ENCODE assay signal across 8 cellular contexts in the genomic region with DNA sequence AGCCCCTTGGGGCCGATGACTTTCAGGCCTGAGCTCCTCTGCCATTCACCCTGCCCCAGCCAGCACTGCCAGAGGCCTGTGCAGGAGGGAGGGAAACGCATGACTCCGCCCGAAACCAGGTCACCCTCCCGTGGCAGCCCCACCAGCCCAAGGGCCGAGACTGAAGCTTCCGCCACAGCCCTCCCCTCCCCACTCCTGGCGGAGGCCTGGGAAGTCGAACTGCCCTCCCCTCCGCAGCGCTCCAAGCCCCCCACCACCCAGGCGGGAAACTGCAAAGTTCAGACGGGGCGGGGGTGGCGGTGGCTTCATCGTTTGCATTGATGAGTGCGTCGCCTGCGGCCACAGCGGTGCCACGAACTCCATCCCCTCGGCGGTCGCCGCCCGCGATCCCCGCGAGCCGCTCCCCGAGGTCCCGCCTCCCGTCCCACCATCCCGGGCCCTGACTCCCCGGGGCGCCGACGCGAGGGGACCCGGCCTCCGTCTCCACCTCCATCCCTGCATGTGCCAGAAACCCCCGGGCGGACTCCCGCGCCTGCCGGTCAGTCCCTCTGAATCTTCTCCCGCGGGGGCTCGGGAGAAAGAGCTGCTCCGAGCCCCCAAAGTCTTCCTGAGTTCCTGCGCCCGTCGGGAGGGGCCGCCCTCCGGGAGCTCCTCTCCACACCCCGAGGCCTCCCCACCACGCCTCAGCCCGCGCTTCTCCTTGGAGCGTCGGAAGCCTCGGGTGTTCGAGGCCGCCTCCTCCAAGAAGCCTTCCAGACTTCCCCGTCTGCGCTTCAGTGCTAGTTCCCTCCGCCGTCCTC. TPM values are rescaled to one million over a fixed set of nuclear protein-coding genes. Genes with fewer than 3 reads are reported as not detected.
DNase-seq lines count a peak whose midpoint lies in the region; ATAC-seq and TF ChIP-seq lines count a peak whose summit lies in the region.

No MANE protein-coding gene starts in this region.

- no peak overlapping the region for H3K27ac ChIP-seq in PC-9

- no peaks in the 10 kb centered on the region for H3K9me2 ChIP-seq in PC-9 (ENCODE audit: insufficient read depth)

- H3K4me3 ChIP-seq in HAP-1 (peak overlapping the region; percentile 65), PC-9 (peak overlapping the region; percentile 82)

- POLR2A ChIA-PET in PC-9 (lab: Charles Lee; ENCODE audit: unreplicated experiment): interaction anchor here (0.5 to 0.8 kb wide), 6 partner anchors 36 to 1033 kb away, joined by 4 to 9 read pairs (median 4); no protein-coding TSS in a partner anchor

- H3F3A ChIP-seq in PC-9 (ENCODE audit: insufficient read depth, low read depth): peaks cover 15% of the 10 kb centered on the region

- H3K4me1 ChIP-seq in HAP-1 (peaks cover 5% of the 10 kb centered on the region), PC-9 (replicated peaks; ENCODE audit: insufficient read depth) (peaks cover 19% of the 10 kb centered on the region)

- H3K4me3 Mint-ChIP-seq in effector memory CD8-positive, alpha-beta T cell: peak overlapping the region; percentile 81 to 83
- H3K4me3 Mint-ChIP-seq in natural killer cell treated with Interleukin-12 subunit alpha and Interleukin-12 subunit beta and Interleukin-15 and Interleukin-18, amount 100 ng/mL, for 72 hours: peak overlapping the region; percentile 60

- peak overlapping the region; percentile 92 for H2AFZ ChIP-seq in PC-9

- in situ Hi-C loops in HAP-1 (cut with MboI; ENCODE audit: low sequenced_read_pairs): no loop called here

- intact Hi-C loops in PC-9 (cut with micrococcal nuclease; ENCODE audit: unreplicated experiment): loop anchor here (2.0 kb wide), 1 partner anchor 50 kb away; no protein-coding TSS in a partner anchor

- H3K36me3 Mint-ChIP-seq in effector memory CD8-positive, alpha-beta T cell (ENCODE audit: insufficient read depth): peaks cover 3% of the 10 kb centered on the region
- no peaks in the 10 kb centered on the region for H3K36me3 Mint-ChIP-seq in natural killer cell treated with Interleukin-12 subunit alpha and Interleukin-12 subunit beta and Interleukin-15 and Interleukin-18, amount 100 ng/mL, for 72 hours

- BruUV-seq in PC-9 (replicated peaks; lab: Mats Ljungman, UMichigan): no TSS peak

- peak; percentile 28 for ATAC-seq in effector memory CD8-positive, alpha-beta T cell (replicated peaks)
- peak in 1 of 2 donors; percentile 7 for ATAC-seq in natural killer cell treated with Interleukin-12 subunit alpha and Interleukin-12 subunit beta and Interleukin-15 and Interleukin-18, amount 100 ng/mL, for 72 hours

- no peaks in the 10 kb centered on the region for H3K79me2 ChIP-seq in PC-9 (ENCODE audit: low read depth)

- H3K27ac Mint-ChIP-seq in effector memory CD8-positive, alpha-beta T cell: peak overlapping the region; percentile 62 to 65
- no peak overlapping the region for H3K27ac Mint-ChIP-seq in natural killer cell treated with Interleukin-12 subunit alpha and Interleukin-12 subunit beta and Interleukin-15 and Interleukin-18, amount 100 ng/mL, for 72 hours

- no peaks in the 10 kb centered on the region for H3K9me3 Mint-ChIP-seq in effector memory CD8-positive, alpha-beta T cell
- H3K9me3 Mint-ChIP-seq in natural killer cell treated with Interleukin-12 subunit alpha and Interleukin-12 subunit beta and Interleukin-15 and Interleukin-18, amount 100 ng/mL, for 72 hours: no peaks in the 10 kb centered on the region

- H3K27me3 Mint-ChIP-seq in effector memory CD8-positive, alpha-beta T cell: peaks cover 0 to 9% of the 10 kb centered on the region in 2 donors
- H3K27me3 Mint-ChIP-seq in natural killer cell treated with Interleukin-12 subunit alpha and Interleukin-12 subunit beta and Interleukin-15 and Interleukin-18, amount 100 ng/mL, for 72 hours: peaks cover 0 to 3% of the 10 kb centered on the region in 2 donors

- no peaks in the 10 kb centered on the region for H4K20me1 ChIP-seq in PC-9 (ENCODE audit: insufficient read depth)

- DNase-seq in NCI-H146 (lab: John Stamatoyannopoulos, UW): peak; percentile 60
- DNase-seq in NCI-H146 treated with DMSO at 0.1 percent for 48 hours (lab: John Stamatoyannopoulos, UW; ENCODE audit: unreplicated experiment): no peak
- peak in 1 of 2 experiments; percentile 61 for DNase-seq in HAP-1 (ENCODE audit: low spot score in 2 of 2)
- peak in 1 of 2 experiments; percentile 57 for DNase-seq in PC-9
- peak in 1 of 3 experiments; percentile 17 for DNase-seq in effector memory CD8-positive, alpha-beta T cell
- DNase-seq in natural killer cell treated with Interleukin-12 subunit alpha and Interleukin-12 subunit beta and Interleukin-15 and Interleukin-18, amount 100 ng/mL, for 72 hours (ENCODE audit: low spot score): no peak
- DNase-seq in activated CD4-positive, CD25-positive, alpha-beta regulatory T cell (lab: John Stamatoyannopoulos, UW): no peak
- no peak for DNase-seq in hippocampal formation (lab: John Stamatoyannopoulos, UW)

- TF ChIP-seq CTCF in PC-9 (conservative IDR thresholded peaks at IDR 0.05): no peak

- CTCF ChIA-PET in PC-9 (lab: Charles Lee): interaction anchor here (0.5 to 1.2 kb wide), 12 partner anchors 30 to 808 kb away, joined by 3 to 6 read pairs (median 3); no protein-coding TSS in a partner anchor

- no peaks in the 10 kb centered on the region for H3K27me3 ChIP-seq in HAP-1 (ENCODE audit: low read depth)
- no peaks in the 10 kb centered on the region for H3K27me3 ChIP-seq in PC-9 (ENCODE audit: insufficient read depth, low read depth)

- H3K4me2 ChIP-seq in PC-9: peak overlapping the region; percentile 89

- H3K9me3 ChIP-seq in HAP-1 (no peaks in the 10 kb centered on the region), PC-9 (ENCODE audit: insufficient read depth, low read depth) (no peaks in the 10 kb centered on the region)

- H3K4me1 Mint-ChIP-seq in effector memory CD8-positive, alpha-beta T cell (ENCODE audit: low read depth in 2 of 2): peaks cover 4% of the 10 kb centered on the region in 2 donors
- H3K4me1 Mint-ChIP-seq in natural killer cell treated with Interleukin-12 subunit alpha and Interleukin-12 subunit beta and Interleukin-15 and Interleukin-18, amount 100 ng/mL, for 72 hours (ENCODE audit: low read depth in 2 of 2): peaks cover 0 to 15% of the 10 kb centered on the region in 2 donors

- H3K36me3 ChIP-seq in HAP-1 (replicated peaks): peaks cover 6% of the 10 kb centered on the region; the same call in 1 of the 2 replicates
- H3K36me3 ChIP-seq in PC-9 (ENCODE audit: low read depth): no peaks in the 10 kb centered on the region

RNA-seq across cellular contexts. Expression of gene MELTF, which starts 0.7 kb away (rescaled TPM):
- 154 and 202 TPM in 2 replicates for total RNA-seq in PC-9 (2021)
- total RNA-seq in natural killer cell treated with Interleukin-12 subunit alpha and Interleukin-12 subunit beta and Interleukin-15 and Interleukin-18, amount 100 ng/mL, for 72 hours: 1 to 10 TPM; 2.1 to 3.7 TPM

Comparison
In these comparisons a context has a peak if more than half of its experiments do, and no peak if none do; other contexts are left out.
1. H3K27ac Mint-ChIP-seq: peak in effector memory CD8-positive, alpha-beta T cell (2 of 2); none in natural killer cell treated with Interleukin-12 subunit alpha and Interleukin-12 subunit beta and Interleukin-15 and Interleukin-18, amount 100 ng/mL, for 72 hours (0 of 2).
2. RNA of gene MELTF, which starts 0.7 kb away (total RNA-seq): 154 to 202 TPM in PC-9; 2.1 to 3.7 TPM in natural killer cell treated with Interleukin-12 subunit alpha and Interleukin-12 subunit beta and Interleukin-15 and Interleukin-18, amount 100 ng/mL, for 72 hours; every median in the first group is over 10 times any median in the second.